Comparison of ENCODE assay signal across 13 cellular contexts in the genomic region with DNA sequence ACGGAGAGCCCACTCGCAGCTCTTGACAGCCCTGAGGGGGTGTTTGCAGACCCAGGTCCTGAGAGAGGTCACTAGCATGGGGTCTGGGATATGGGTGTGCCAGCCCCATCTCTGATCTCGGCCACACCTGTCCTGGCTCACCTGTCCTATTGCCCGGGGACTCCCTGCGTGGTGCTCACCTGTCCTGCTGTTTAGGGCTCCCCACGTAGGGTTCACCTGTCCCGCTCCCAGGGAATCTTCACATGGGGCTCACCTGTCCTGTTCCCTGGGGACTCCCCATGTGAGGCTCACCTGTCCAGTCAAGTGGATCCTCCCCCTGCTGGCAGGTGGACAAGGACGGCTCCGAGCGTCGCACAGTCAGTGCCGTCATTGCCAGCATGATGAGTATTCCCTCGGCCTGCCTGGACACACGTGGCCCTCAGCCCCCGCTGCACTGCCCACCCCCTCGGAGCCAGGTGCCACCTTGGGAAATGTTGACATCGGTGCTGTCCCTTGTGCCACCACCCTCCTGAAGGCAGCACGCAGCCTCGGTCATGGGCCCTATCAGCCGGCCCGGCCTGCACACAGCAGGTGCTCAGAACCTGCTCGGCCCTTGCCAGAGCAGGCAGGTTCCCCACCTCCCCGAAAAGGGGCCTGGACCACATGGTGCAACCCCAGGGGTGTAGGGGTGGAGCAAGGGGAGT. TPM values are rescaled to one million over a fixed set of nuclear protein-coding genes. Genes with fewer than 3 reads are reported as not detected.
DNase-seq lines count a peak whose midpoint lies in the region; ATAC-seq and TF ChIP-seq lines count a peak whose summit lies in the region.
"Had no signal": no experiment of that assay in that cellular context is flagged by ENCODE, and none has a peak within 500 bp of the region (broad histone marks: within the 10 kb centered on the region; RNA-seq: fewer than 3 reads in every experiment).

No MANE protein-coding gene starts in this region.

- H2AK5ac ChIP-seq in neuronal stem cell (ENCODE audit: low read depth, low read length) = peak overlapping the region; percentile 97

- no peak overlapping the region for H3K27ac Mint-ChIP-seq in activated naive CD4-positive, alpha-beta T cell treated with anti-CD3 and anti-CD28 coated beads, Interleukin-2, amount 10 ng/mL, durations not matched to agents 7 days and 5 days
- no peak overlapping the region for H3K27ac Mint-ChIP-seq in activated B cell treated with CpG ODN at 0.5 μM for 24 hours

- ATAC-seq in activated B cell treated with CpG ODN at 0.5 μM for 24 hours (ENCODE audit: low read depth) = no peak

- H3K18ac ChIP-seq in neuronal stem cell (ENCODE audit: low read length) = no peak overlapping the region

- H2AFZ ChIP-seq in neuronal stem cell (ENCODE audit: low read length) = no peak overlapping the region

- H3K36me3 Mint-ChIP-seq in activated naive CD4-positive, alpha-beta T cell treated with anti-CD3 and anti-CD28 coated beads, Interleukin-2, amount 10 ng/mL, durations not matched to agents 7 days and 5 days = no peaks in the 10 kb centered on the region
- H3K36me3 Mint-ChIP-seq in activated B cell treated with CpG ODN at 0.5 μM for 24 hours (ENCODE audit: low read depth) = no peaks in the 10 kb centered on the region

- WGBS in neuronal stem cell (ENCODE audit: extremely low coverage in 2 of 2, insufficient read length in 2 of 2, insufficient replicate concordance in 1 of 2), 2 donors = no CpG with 5 or more reads among the region's 23 CpGs

- H3K4me3 Mint-ChIP-seq in activated naive CD4-positive, alpha-beta T cell treated with anti-CD3 and anti-CD28 coated beads, Interleukin-2, amount 10 ng/mL, durations not matched to agents 7 days and 5 days = peak overlapping the region; percentile 21
- H3K4me3 Mint-ChIP-seq in activated B cell treated with CpG ODN at 0.5 μM for 24 hours = no peak overlapping the region

- no peak overlapping the region for H3K27ac ChIP-seq in neuronal stem cell (replicated peaks; ENCODE audit: low read length)
- H3K27ac ChIP-seq: ovary, thoracic aorta had no signal

- H3K36me3 ChIP-seq in neuronal stem cell (replicated peaks in 1 of 2; ENCODE audit: control insufficient read depth in 2 of 2, insufficient read depth in 2 of 2, low read length in 2 of 2) = no peaks in the 10 kb centered on the region
- H3K36me3 ChIP-seq: ovary, thoracic aorta had no signal

- peaks cover 7% of the 10 kb centered on the region for H3K79me1 ChIP-seq in neuronal stem cell (ENCODE audit: low read depth, low read length)

- POLR2A ChIA-PET in activated B cell treated with CpG ODN at 0.5 μM for 24 hours (lab: Charles Lee) = interaction anchor here (0.9 kb wide), 1 partner anchor 9 kb away, joined by 9 read pairs; no protein-coding TSS in a partner anchor

- peak overlapping the region; percentile 75 for H2BK12ac ChIP-seq in neuronal stem cell (ENCODE audit: low read length)

- no peaks in the 10 kb centered on the region for H3K9me3 Mint-ChIP-seq in activated naive CD4-positive, alpha-beta T cell treated with anti-CD3 and anti-CD28 coated beads, Interleukin-2, amount 10 ng/mL, durations not matched to agents 7 days and 5 days
- H3K9me3 Mint-ChIP-seq in activated B cell treated with CpG ODN at 0.5 μM for 24 hours = no peaks in the 10 kb centered on the region

- peak overlapping the region; percentile 91 for H3K23ac ChIP-seq in neuronal stem cell (ENCODE audit: low read depth, low read length, poor library complexity)

- H3K4me1 Mint-ChIP-seq in activated naive CD4-positive, alpha-beta T cell treated with anti-CD3 and anti-CD28 coated beads, Interleukin-2, amount 10 ng/mL, durations not matched to agents 7 days and 5 days = peaks cover 6% of the 10 kb centered on the region
- peaks cover 16% of the 10 kb centered on the region for H3K4me1 Mint-ChIP-seq in activated B cell treated with CpG ODN at 0.5 μM for 24 hours

- H3K27me3 ChIP-seq in neuronal stem cell (ENCODE audit: control insufficient read depth in 3 of 3, insufficient read depth in 3 of 3, low read depth in 1 of 3, low read length in 3 of 3) = peaks cover 0 to 9% (median 2%) of the 10 kb centered on the region in 3 experiments
- H3K27me3 ChIP-seq: ovary had no signal

- peaks cover 6 to 9% of the 10 kb centered on the region in 2 donors for H3K4me1 ChIP-seq in neuronal stem cell (ENCODE audit: control insufficient read depth in 2 of 2, insufficient read depth in 1 of 2, low read depth in 1 of 2, low read length in 2 of 2)

- no peaks in the 10 kb centered on the region for H3K9me3 ChIP-seq in neuronal stem cell (replicated peaks in 1 of 2; ENCODE audit: control insufficient read depth in 2 of 2, insufficient read depth in 1 of 2, low read depth in 1 of 2, low read length in 2 of 2)
- H3K9me3 ChIP-seq: ovary, thoracic aorta had no signal

- CTCF ChIA-PET in activated naive CD4-positive, alpha-beta T cell treated with anti-CD3 and anti-CD28 coated beads, Interleukin-2, amount 10 ng/mL, durations not matched to agents 7 days and 5 days (lab: Charles Lee) = interaction anchor here (2.8 kb wide), 1 partner anchor 8 kb away, joined by 18 read pairs; a partner anchor contains a TSS
- CTCF ChIA-PET in activated B cell treated with CpG ODN at 0.5 μM for 24 hours (lab: Charles Lee) = no interaction called here

- peaks cover 29% of the 10 kb centered on the region for H3K27me3 Mint-ChIP-seq in activated naive CD4-positive, alpha-beta T cell treated with anti-CD3 and anti-CD28 coated beads, Interleukin-2, amount 10 ng/mL, durations not matched to agents 7 days and 5 days
- peaks cover 1% of the 10 kb centered on the region for H3K27me3 Mint-ChIP-seq in activated B cell treated with CpG ODN at 0.5 μM for 24 hours

- H3K14ac ChIP-seq in neuronal stem cell (ENCODE audit: low read length) = peak overlapping the region; percentile 56

- TF ChIP-seq CTCF in activated B cell treated with CpG ODN at 0.5 μM for 24 hours (IDR thresholded peaks at IDR 0.05) = no peak

- H3K9ac ChIP-seq in neuronal stem cell (ENCODE audit: low read depth, low read length, poor library complexity) = no peak overlapping the region

- peak overlapping the region; percentile 93 for H3K4ac ChIP-seq in neuronal stem cell (ENCODE audit: low read length)

- intact Hi-C loops in activated B cell treated with CpG ODN at 0.5 μM for 24 hours (cut with micrococcal nuclease) = no loop called here

- no peak overlapping the region for H4K8ac ChIP-seq in neuronal stem cell (ENCODE audit: low read depth, low read length)

- no peak overlapping the region for H2BK5ac ChIP-seq in neuronal stem cell (ENCODE audit: low read length)

- H4K91ac ChIP-seq in neuronal stem cell (ENCODE audit: low read depth, low read length, poor library complexity) = peak overlapping the region; percentile 12

- H3K4me3 ChIP-seq in neuronal stem cell (ENCODE audit: low read length in 2 of 2) = no peak overlapping the region
- H3K4me3 ChIP-seq: thoracic aorta had no signal

- peak overlapping the region; percentile 58 for H2BK15ac ChIP-seq in neuronal stem cell (ENCODE audit: low read length)

- DNase-seq in activated naive CD4-positive, alpha-beta T cell treated with anti-CD3 and anti-CD28 coated beads, Interleukin-2, amount 10 ng/mL, durations not matched to agents 7 days and 5 days = no peak
- no peak for DNase-seq in activated naive CD4-positive, alpha-beta T cell (lab: John Stamatoyannopoulos, UW)
- DNase-seq in DMS153 treated with DMSO at 0.1 percent for 48 hours (lab: John Stamatoyannopoulos, UW; ENCODE audit: unreplicated experiment) = peak; percentile 6
- DNase-seq in activated B cell treated with CpG ODN at 0.5 μM for 24 hours = peak; percentile 17
- DNase-seq in neuronal stem cell (ENCODE audit: low spot score) = no peak
- DNase-seq in NCI-H69 (lab: John Stamatoyannopoulos, UW) = no peak
- no peak for DNase-seq in NK-92 treated with Interleukin-12 subunit alpha and Interleukin-12 subunit beta, amount 100 ng/mL, for 24 hours (lab: John Stamatoyannopoulos, UW)
- no peak for DNase-seq in NCI-H446 (lab: John Stamatoyannopoulos, UW)
- DNase-seq: activated CD4-positive, alpha-beta T cell treated with anti-CD3 and anti-CD28 coated beads for 1 hour; activated T-cell treated with anti-CD3 and anti-CD28 coated beads, Interleukin-2, amount 50 U/mL, for 1 hour; Karpas-422 had no signal

- H3K4me2 ChIP-seq in neuronal stem cell (ENCODE audit: insufficient read depth, low read length, poor library complexity, severe bottlenecking) = no peak overlapping the region

- H2BK120ac ChIP-seq in neuronal stem cell (ENCODE audit: low read depth, low read length) = no peak overlapping the region

RNA-seq across cellular contexts. Expression of a gene that starts 6.3 kb away (rescaled TPM):
- total RNA-seq in activated B cell treated with CpG ODN at 0.5 μM for 24 hours = 2.3 TPM in 2 replicates
- 0.81 TPM for polyA plus RNA-seq in neuronal stem cell (2013, experiment 1 of 2)
- polyA plus RNA-seq in neuronal stem cell (2013, experiment 2 of 2) = 0.57 TPM

RNA-seq across cellular contexts. Expression of a gene that starts 8.3 kb away (rescaled TPM):
- total RNA-seq in activated B cell treated with CpG ODN at 0.5 μM for 24 hours = 21.9 and 24.6 TPM in 2 replicates
- 4.1 TPM for polyA plus RNA-seq in neuronal stem cell (2013, experiment 1 of 2)
- 3.9 TPM for polyA plus RNA-seq in neuronal stem cell (2013, experiment 2 of 2)

RNA-seq across cellular contexts. Expression of a gene that starts 8.6 kb away (rescaled TPM):
- total RNA-seq in activated B cell treated with CpG ODN at 0.5 μM for 24 hours = 152 and 193 TPM in 2 replicates
- polyA plus RNA-seq in neuronal stem cell (2013, experiment 1 of 2) = 966 TPM
- polyA plus RNA-seq in neuronal stem cell (2013, experiment 2 of 2) = 911 TPM

RNA-seq across cellular contexts. Expression of a gene that starts 23.0 kb away (rescaled TPM):
- total RNA-seq in activated B cell treated with CpG ODN at 0.5 μM for 24 hours = 51.3 and 59.2 TPM in 2 replicates
- 40.8 TPM for polyA plus RNA-seq in neuronal stem cell (2013, experiment 1 of 2)
- 42.5 TPM for polyA plus RNA-seq in neuronal stem cell (2013, experiment 2 of 2)

RNA-seq across cellular contexts. Expression of a gene that starts 57.3 kb away (rescaled TPM):
- 13.8 and 15.0 TPM in 2 replicates for total RNA-seq in activated B cell treated with CpG ODN at 0.5 μM for 24 hours
- 9.5 TPM for polyA plus RNA-seq in neuronal stem cell (2013, experiment 1 of 2)
- 9.3 TPM for polyA plus RNA-seq in neuronal stem cell (2013, experiment 2 of 2)

Comparison
In these comparisons a context has a peak if more than half of its experiments do, and no peak if none do; other contexts are left out.
1. DNase-seq: peak in DMS153 treated with DMSO at 0.1 percent for 48 hours (single experiment) and activated B cell treated with CpG ODN at 0.5 μM for 24 hours (single experiment); none in activated naive CD4-positive, alpha-beta T cell treated with anti-CD3 and anti-CD28 coated beads, Interleukin-2, amount 10 ng/mL, durations not matched to agents 7 days and 5 days (single experiment), activated naive CD4-positive, alpha-beta T cell (0 of 4), neuronal stem cell (single experiment), NCI-H69 (single experiment), NK-92 treated with Interleukin-12 subunit alpha and Interleukin-12 subunit beta, amount 100 ng/mL, for 24 hours (single experiment) and NCI-H446 (0 of 2).